ENCODE assay signal across 1 cellular context in genomic region chr21:28252923-28253322, GRCh38.
TF ChIP-seq lines count a peak whose summit lies in the region.

No MANE protein-coding gene starts in this region.

TF ChIP-seq in IMR-90, 13 proteins besides CTCF, POLR2A, EP300 and RAD21 (continued from another document):
- TF ChIP-seq ELK1 (IDR thresholded peaks at IDR 0.05; ENCODE audit: borderline replicate concordance, low read depth, low read length) (no peak), MAFK (IDR thresholded peaks at IDR 0.05; ENCODE audit: low read depth, low read length) (no peak)
TF ChIP-seq in IMR-90: peak in this region for 0.
